8 cellular contexts compared by ENCODE assay signal in the genomic region with DNA sequence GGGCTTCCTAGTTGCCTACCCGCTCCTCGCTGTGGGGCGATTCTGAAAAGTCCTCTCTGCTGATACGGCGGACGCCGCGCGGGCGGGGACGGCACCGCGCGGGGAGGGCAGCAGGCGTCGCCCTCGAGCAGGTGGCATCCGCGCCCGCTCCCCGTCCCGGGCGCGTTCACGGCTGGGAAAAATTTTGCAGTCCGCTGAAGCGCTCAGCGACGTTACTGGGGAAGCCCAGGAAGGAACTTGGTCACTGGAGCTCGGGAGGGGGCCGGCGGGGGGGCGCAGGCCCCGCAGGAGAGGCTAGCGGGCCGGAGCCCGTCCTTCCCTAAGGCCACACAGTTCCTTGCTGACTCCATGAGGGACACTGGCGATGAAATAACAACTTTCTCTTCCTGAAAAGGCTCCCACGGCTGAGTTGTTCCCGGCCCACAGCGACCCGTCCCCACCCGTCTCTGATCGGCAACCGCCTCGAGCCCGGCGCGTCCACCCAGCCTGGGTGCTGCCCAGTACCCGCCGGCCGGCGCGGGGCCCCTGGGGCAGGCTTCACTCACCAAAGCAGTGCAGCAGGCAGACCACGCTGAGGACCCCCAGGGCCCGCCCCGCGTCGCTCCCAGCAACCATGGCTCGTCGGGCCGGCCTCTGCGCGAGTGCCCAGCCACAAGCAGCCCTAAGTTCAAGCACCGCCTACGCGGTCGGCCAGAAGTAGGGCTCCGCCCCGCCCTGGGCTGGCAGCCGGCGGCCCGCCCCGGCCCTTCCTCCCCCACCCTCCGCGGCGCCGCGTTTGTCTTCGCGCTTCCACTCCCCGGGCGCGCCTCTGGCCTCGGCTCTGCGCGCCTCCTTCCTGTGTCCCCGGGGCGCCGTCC. TPM values are rescaled to one million over a fixed set of nuclear protein-coding genes. Genes with fewer than 3 reads are reported as not detected.
DNase-seq lines count a peak whose midpoint lies in the region; ATAC-seq, FAIRE-seq and TF ChIP-seq lines count a peak whose summit lies in the region.

CD58 (minus strand) TSS at position 669 of the 857 bp plus-strand sequence; CDS start at position 615, 54 bp downstream.

- DNase-seq in AG08395 (ENCODE audit: low spot score) (peak; percentile 87), NCI-H2227 (lab: John Stamatoyannopoulos, UW; ENCODE audit: unreplicated experiment) (peak; percentile 92), kidney (peak; percentile 96)
- peak; percentile 60 to 69 for DNase-seq in central memory CD8-positive, alpha-beta T cell (ENCODE audit: low spot score in 2 of 2)
- peak; percentile 93 for DNase-seq in stimulated activated CD4-positive, alpha-beta T cell treated with anti-CD3 and anti-CD28 coated beads, Interleukin-15, amount 100 ng/mL, for 24 hours

- H3K4me1 Mint-ChIP-seq in central memory CD8-positive, alpha-beta T cell, result peaks cover 63% of the 10 kb centered on the region

- peak within 1 kb of the TSS; percentile 97 for H3K27ac Mint-ChIP-seq in central memory CD8-positive, alpha-beta T cell (ENCODE audit: low read depth)

- H3K27me3 Mint-ChIP-seq in central memory CD8-positive, alpha-beta T cell, result no peaks in the 10 kb centered on the region

- H3K4me1 ChIP-seq in kidney (ENCODE audit: control insufficient read depth in 1 of 2, insufficient read depth in 1 of 2, low read depth in 1 of 2, low read length in 2 of 2), result peaks cover 4 to 12% of the 10 kb centered on the region in 2 donors

- peak within 1 kb of the TSS; percentile 99 for H3K4me3 Mint-ChIP-seq in central memory CD8-positive, alpha-beta T cell

- no peaks in the 10 kb centered on the region for H3K36me3 ChIP-seq in kidney (ENCODE audit: control insufficient read depth in 1 of 2, insufficient read depth in 2 of 2, low read length in 2 of 2)

- TF ChIP-seq CTCF in kidney (IDR thresholded peaks at IDR 0.05; ENCODE audit: borderline replicate concordance, extremely low read depth, insufficient read depth), result peak; percentile 59

- peak within 1 kb of the TSS; percentile 93 to 94 for H3K27ac ChIP-seq in kidney (ENCODE audit: low read depth in 2 of 2, low read length in 2 of 2)

- H3K9me3 ChIP-seq in kidney (ENCODE audit: control insufficient read depth in 1 of 2, low read length in 2 of 2), result no peaks in the 10 kb centered on the region

- H3K9ac ChIP-seq in kidney (ENCODE audit: low read length in 2 of 2), result peak within 1 kb of the TSS; percentile 86 to 95

- no peaks in the 10 kb centered on the region for H3K9me3 Mint-ChIP-seq in central memory CD8-positive, alpha-beta T cell

- intact Hi-C loops in kidney (cut with DNase I), result no loop called here

- TF ChIP-seq POLR2A in GM18526 (IDR thresholded peaks at IDR 0.05; ENCODE audit: extremely low read depth, insufficient read length), result peak; percentile 92

- H3K36me3 Mint-ChIP-seq in central memory CD8-positive, alpha-beta T cell (ENCODE audit: insufficient read depth), result peaks cover 17% of the 10 kb centered on the region

- no peak for FAIRE-seq in kidney (lab: Jason Lieb, UNC)

- ATAC-seq in HG03064 (IDR thresholded peaks at IDR 0.05; ENCODE audit: low read depth, unreplicated experiment), result peak; percentile 57
- ATAC-seq in activated CD4-positive, CD25-positive, alpha-beta regulatory T cell treated with anti-CD3 and anti-CD28 coated beads, Interleukin-2, amount 50 U/mL, for 24 hours, result peak; percentile 78 to 80
- peak; percentile 82 for ATAC-seq in central memory CD8-positive, alpha-beta T cell (replicated peaks; ENCODE audit: extremely low read depth, poor library complexity, severe bottlenecking)

- H3K4me3 ChIP-seq in kidney (ENCODE audit: low read length in 2 of 2), result peak within 1 kb of the TSS; percentile 73 to 94

RNA-seq across cellular contexts. Expression of gene CD58, which starts in this region (rescaled TPM):
- 36.6 TPM for total RNA-seq in kidney
- 27.4 TPM for polyA plus RNA-seq in kidney (ENCODE audit: insufficient read depth, low read depth, low replicate concordance)

Comparison
In these comparisons a context has a peak if more than half of its experiments do, and no peak if none do; other contexts are left out.
1. Peak in every context shown above with its lines: DNase-seq, ATAC-seq, H3K4me3 ChIP-seq and H3K27ac ChIP-seq.